15 cellular contexts compared by ENCODE assay signal in the genomic region with DNA sequence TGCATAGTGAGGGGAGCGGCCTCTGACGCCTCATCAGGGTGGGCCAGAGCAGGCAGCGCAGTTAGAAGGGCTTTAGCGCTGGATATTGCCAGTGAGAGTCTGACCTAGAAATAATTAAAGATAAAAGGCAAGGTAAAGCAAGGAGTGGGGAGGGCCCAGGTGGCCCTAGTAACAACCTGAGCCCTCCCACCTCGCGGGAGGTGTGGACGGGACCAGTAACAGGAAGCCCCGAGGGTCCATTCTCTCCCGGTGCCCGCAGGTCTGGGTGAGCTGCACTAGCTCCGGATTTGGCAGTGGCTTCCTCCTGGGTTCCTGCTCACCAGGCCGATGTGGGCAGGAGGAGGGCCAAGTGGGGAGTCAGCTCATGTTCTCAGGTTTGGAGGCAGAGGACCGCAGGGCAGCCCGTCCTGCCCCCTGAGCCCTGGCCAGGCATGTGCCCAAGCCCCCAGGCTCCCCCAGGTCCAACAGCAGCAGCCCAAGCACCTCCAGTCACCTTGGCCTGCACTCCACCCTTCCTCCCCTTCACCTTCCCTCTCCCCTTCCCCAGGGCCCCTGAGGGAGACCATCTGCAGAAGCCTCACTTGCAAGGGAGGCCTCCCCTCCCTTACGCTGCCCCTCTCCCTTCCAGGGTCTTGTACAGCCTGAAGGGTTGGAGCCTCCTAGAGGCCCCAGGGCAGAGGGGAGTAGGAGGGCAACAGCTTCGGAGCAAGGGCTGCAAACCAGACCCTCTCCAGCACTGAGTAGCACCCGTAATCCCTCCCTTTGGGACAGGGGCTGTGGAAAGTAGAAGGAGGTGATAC.
DNase-seq lines count a peak whose midpoint lies in the region; ATAC-seq and TF ChIP-seq lines count a peak whose summit lies in the region.
"Had no signal": no experiment of that assay in that cellular context is flagged by ENCODE, and none has a peak within 500 bp of the region (broad histone marks: within the 10 kb centered on the region; RNA-seq: fewer than 3 reads in every experiment).

No MANE protein-coding gene starts in this region.

- no peak overlapping the region for H3K4me3 ChIP-seq in uterus
- H3K4me3 ChIP-seq: K562 had no signal

- no peaks in the 10 kb centered on the region for H3K27me3 ChIP-seq in uterus

- H3K4me1 ChIP-seq in uterus: no peaks in the 10 kb centered on the region
- H3K4me1 ChIP-seq: BE2C had no signal

- TF ChIP-seq CTCF in uterus (IDR thresholded peaks at IDR 0.05): no peak

- TF ChIP-seq POLR2A in uterus (IDR thresholded peaks at IDR 0.05): no peak

- H3K36me3 ChIP-seq in uterus: no peaks in the 10 kb centered on the region
- H3K36me3 ChIP-seq: BE2C had no signal

- ATAC-seq in left cardiac atrium: no peak
- ATAC-seq in HG02798 (IDR thresholded peaks at IDR 0.05; ENCODE audit: poor library complexity, unreplicated experiment): no peak
- ATAC-seq: CD8-positive, alpha-beta T cell; K562 had no signal

- peak; percentile 49 for DNase-seq in cardiac septum (ENCODE audit: low spot score)
- DNase-seq in left cardiac atrium: no peak
- peak; percentile 30 for DNase-seq in left kidney (ENCODE audit: low read depth, low spot score)
- DNase-seq in posterior vena cava (ENCODE audit: low spot score): peak; percentile 36
- DNase-seq in uterus: peak in 1 of 2 donors; percentile 15
- no peak for DNase-seq in NAMALWA (ENCODE audit: low spot score)
- DNase-seq in NCI-H526 (lab: John Stamatoyannopoulos, UW): no peak
- DNase-seq: 8988T; BE2C; CD8-positive, alpha-beta T cell; DMS79; NCI-H1436; OCI-M1 had no signal

- intact Hi-C loops in cardiac septum (cut with DNase I): no loop called here
- intact Hi-C loops in left cardiac atrium (cut with DNase I): no loop called here
- intact Hi-C loops in posterior vena cava (cut with DNase I): no loop called here
- intact Hi-C loops in uterus (cut with DNase I; ENCODE audit: low total_unique reads): no loop called here

- H3K9me3 ChIP-seq in uterus: no peaks in the 10 kb centered on the region
- H3K9me3 ChIP-seq: BE2C had no signal

- peak overlapping the region; percentile 43 to 56 for H3K27ac ChIP-seq in uterus

Comparison
In these comparisons a context has a peak if more than half of its experiments do, and no peak if none do; other contexts are left out.
1. DNase-seq: peak in cardiac septum (single experiment), left kidney (single experiment) and posterior vena cava (single experiment); none in left cardiac atrium (single experiment), NAMALWA (single experiment) and NCI-H526 (0 of 2).